Comparison of ENCODE assay signal across 1 cellular context in the genomic region with DNA sequence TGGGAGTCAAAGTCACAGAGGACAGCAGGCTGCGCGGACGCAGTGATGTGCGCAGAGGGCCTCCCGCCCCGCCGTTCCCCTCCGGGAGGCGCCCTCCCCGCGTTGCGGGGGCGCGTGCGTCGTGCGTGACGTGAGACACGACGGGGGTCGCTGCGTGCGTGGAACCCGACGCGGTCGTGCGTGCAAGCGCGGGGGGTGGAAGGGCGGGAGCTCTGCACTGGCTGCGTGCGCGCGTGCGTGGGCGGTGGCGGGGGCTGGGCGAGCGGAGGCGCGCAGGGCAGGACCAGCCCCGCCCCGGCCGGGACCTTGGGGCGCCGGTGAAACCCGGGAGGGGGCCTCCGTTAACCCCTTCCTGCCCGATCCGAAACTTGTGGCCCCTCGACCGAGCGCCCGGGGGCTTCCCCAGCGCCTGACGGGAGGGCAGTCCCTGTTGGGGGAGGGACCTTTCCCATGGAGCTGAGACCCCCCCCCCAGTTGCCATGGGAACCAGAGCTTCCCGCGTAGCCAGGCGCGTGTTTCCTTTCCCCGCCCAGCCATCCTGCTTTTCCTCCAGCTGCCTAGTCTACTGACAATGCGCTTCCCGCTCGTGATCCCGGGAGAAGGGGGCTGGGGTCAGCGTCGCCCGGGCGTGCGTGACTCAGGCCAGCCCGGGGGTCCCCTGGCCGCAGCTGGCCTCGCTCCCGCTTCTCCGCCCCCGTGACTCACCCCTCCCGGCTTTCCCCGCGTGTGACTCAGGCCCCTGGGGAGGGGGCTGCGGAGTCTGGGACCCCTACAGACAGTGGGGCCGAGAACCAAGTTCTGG.
TF ChIP-seq lines count a peak whose summit lies in the region.

No MANE protein-coding gene starts in this region.

TF ChIP-seq in HepG2, 621 proteins besides CTCF, POLR2A, EP300 and RAD21 (continued from another document and continues in another):
- peak; percentile 86 for TF ChIP-seq GMEB1 (CRISPR knock-in tag; IDR thresholded peaks at IDR 0.05; ENCODE audit: borderline replicate concordance)
- peak; percentile 65; the same call in 1 of the 2 replicates for TF ChIP-seq KDM5B (CRISPR knock-in tag; IDR thresholded peaks at IDR 0.05; ENCODE audit: borderline replicate concordance)
- 0 out of 2 replicates have a peak, but pooled peaks have one; percentile 26 for TF ChIP-seq DMAP1 (CRISPR knock-in tag; IDR thresholded peaks at IDR 0.05)
- TF ChIP-seq CREB1 (IDR thresholded peaks at IDR 0.05), result peak; percentile 56
- no peak for TF ChIP-seq CREB1 (CRISPR knock-in tag; IDR thresholded peaks at IDR 0.05)
- no peak for TF ChIP-seq ZSCAN22 (CRISPR knock-in tag; IDR thresholded peaks at IDR 0.05)
- peak; percentile 76 for TF ChIP-seq HNRNPLL (IDR thresholded peaks at IDR 0.05; ENCODE audit: low read depth, low read length, poor library complexity, severe bottlenecking)
- no peak for TF ChIP-seq ZNF24 (IDR thresholded peaks at IDR 0.05)
- TF ChIP-seq MYC (CRISPR knock-in tag; IDR thresholded peaks at IDR 0.05; ENCODE audit: borderline replicate concordance), result 0 out of 2 replicates have a peak, but pooled peaks have one; percentile 26
- TF ChIP-seq ZNF776 (CRISPR knock-in tag; IDR thresholded peaks at IDR 0.05), result peak; percentile 34; the same call in 1 of the 2 replicates
- TF ChIP-seq ZNF687 (CRISPR knock-in tag; IDR thresholded peaks at IDR 0.05), result peak; percentile 84
- 0 out of 2 replicates have a peak, but pooled peaks have one; percentile 47 for TF ChIP-seq AKAP8 (CRISPR knock-in tag; IDR thresholded peaks at IDR 0.05)
- TF ChIP-seq GATAD2A (CRISPR knock-in tag; IDR thresholded peaks at IDR 0.05), result peak; percentile 33; the same call in 1 of the 2 replicates
- peak; percentile 50 for TF ChIP-seq ZNF768 (CRISPR knock-in tag; IDR thresholded peaks at IDR 0.05)
- TF ChIP-seq ZFP62 (CRISPR knock-in tag; IDR thresholded peaks at IDR 0.05), result no peak
- TF ChIP-seq ATF1 (CRISPR knock-in tag; IDR thresholded peaks at IDR 0.05), result no peak
- 0 out of 2 replicates have a peak, but pooled peaks have one; percentile 34 for TF ChIP-seq ZMYM2 (CRISPR knock-in tag; IDR thresholded peaks at IDR 0.05)
- no peak for TF ChIP-seq SOX13 (IDR thresholded peaks at IDR 0.05)
- 0 out of 4 replicates have a peak, but pooled peaks of 1 of the 2 experiments have one; percentile 10 for TF ChIP-seq SOX13 (CRISPR knock-in tag; conservative IDR thresholded peaks at IDR 0.05 in 1 of 2, IDR thresholded peaks at IDR 0.05 in 1 of 2)
- TF ChIP-seq ZFP90 (CRISPR knock-in tag; IDR thresholded peaks at IDR 0.05; ENCODE audit: borderline replicate concordance), result no peak
- TF ChIP-seq RBFOX2 (IDR thresholded peaks at IDR 0.05; ENCODE audit: low read depth, low read length), result 0 out of 2 replicates have a peak, but pooled peaks have one; percentile 25
- peak; percentile 50; the same call in 1 of the 2 replicates for TF ChIP-seq SPEN (CRISPR knock-in tag; IDR thresholded peaks at IDR 0.05; ENCODE audit: low read depth)
- 0 out of 2 replicates have a peak, but pooled peaks have one; percentile 39 for TF ChIP-seq HDAC2 (CRISPR knock-in tag; IDR thresholded peaks at IDR 0.05)
- peak; percentile 80 for TF ChIP-seq HDAC1 (CRISPR knock-in tag; IDR thresholded peaks at IDR 0.05)
- no peak for TF ChIP-seq POGZ (CRISPR knock-in tag; IDR thresholded peaks at IDR 0.05)
- TF ChIP-seq MXD1 (CRISPR knock-in tag; IDR thresholded peaks at IDR 0.05), result peak; percentile 69; the same call in 1 of the 2 replicates
- no peak for TF ChIP-seq ZBTB26 (CRISPR knock-in tag; IDR thresholded peaks at IDR 0.05; ENCODE audit: borderline replicate concordance)
- TF ChIP-seq ZSCAN21 (CRISPR knock-in tag; IDR thresholded peaks at IDR 0.05; ENCODE audit: borderline replicate concordance), result peak; percentile 88; the same call in 1 of the 2 replicates
- no peak for TF ChIP-seq SP1 (IDR thresholded peaks at IDR 0.05)
- peak; percentile 46 for TF ChIP-seq SP1 (CRISPR knock-in tag; IDR thresholded peaks at IDR 0.05)
- TF ChIP-seq RFX1 (IDR thresholded peaks at IDR 0.05), result peak; percentile 68
- TF ChIP-seq ZFY (CRISPR knock-in tag; IDR thresholded peaks at IDR 0.05), result peak; percentile 33; the same call in 1 of the 2 replicates
- no peak for TF ChIP-seq ZNF160 (CRISPR knock-in tag; IDR thresholded peaks at IDR 0.05)
- no peak for TF ChIP-seq LCORL (IDR thresholded peaks at IDR 0.05)
- 0 out of 2 replicates have a peak, but pooled peaks have one; percentile 17 for TF ChIP-seq LCORL (CRISPR knock-in tag; IDR thresholded peaks at IDR 0.05)
- TF ChIP-seq KDM2A (CRISPR knock-in tag; IDR thresholded peaks at IDR 0.05; ENCODE audit: borderline replicate concordance, low read depth), result peak; percentile 43
- TF ChIP-seq MXI1 (IDR thresholded peaks at IDR 0.05; ENCODE audit: borderline replicate concordance, low read depth, low read length), result peak; percentile 52; the same call in 1 of the 3 replicates
- TF ChIP-seq TMF1 (CRISPR knock-in tag; IDR thresholded peaks at IDR 0.05; ENCODE audit: low read depth), result no peak
- TF ChIP-seq ARID4A (CRISPR knock-in tag; IDR thresholded peaks at IDR 0.05; ENCODE audit: borderline replicate concordance), result peak; percentile 58
- TF ChIP-seq TAF1 (CRISPR knock-in tag; IDR thresholded peaks at IDR 0.05), result peak; percentile 11; the same call in 1 of the 2 replicates
- TF ChIP-seq ZNF740 (CRISPR knock-in tag; IDR thresholded peaks at IDR 0.05), result 0 out of 2 replicates have a peak, but pooled peaks have one; percentile 48
- no peak for TF ChIP-seq CBFB (CRISPR knock-in tag; IDR thresholded peaks at IDR 0.05)
- peak; percentile 73; the same call in 1 of the 2 replicates for TF ChIP-seq HES4 (CRISPR knock-in tag; IDR thresholded peaks at IDR 0.05; ENCODE audit: borderline replicate concordance)
- no peak for TF ChIP-seq SRSF1 (optimal IDR thresholded peaks at IDR 0.05; ENCODE audit: low read depth, low read length)
- TF ChIP-seq, protein P1, sequence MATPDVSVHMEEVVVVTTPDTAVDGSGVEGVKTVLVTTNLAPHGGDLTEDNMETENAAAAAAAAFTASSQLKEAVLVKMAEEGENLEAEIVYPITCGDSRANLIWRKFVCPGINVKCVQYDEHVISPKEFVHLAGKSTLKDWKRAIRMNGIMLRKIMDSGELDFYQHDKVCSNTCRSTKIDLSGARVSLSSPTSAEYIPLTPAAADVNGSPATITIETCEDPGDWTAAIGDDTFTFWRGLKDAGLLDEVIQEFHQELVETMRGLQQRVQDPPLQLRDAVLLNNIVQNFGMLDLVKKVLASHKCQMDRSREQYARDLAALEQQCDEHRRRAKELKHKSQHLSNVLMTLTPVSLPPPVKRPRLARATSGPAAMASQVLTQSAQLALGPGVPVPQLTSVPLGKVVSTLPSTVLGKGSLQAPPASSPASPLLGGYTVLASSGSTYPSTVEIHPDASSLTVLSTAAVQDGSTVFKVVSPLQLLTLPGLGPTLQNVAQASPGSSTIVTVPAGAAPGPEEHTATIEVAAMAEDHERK (CRISPR knock-in tag; IDR thresholded peaks at IDR 0.05; ENCODE audit: low read depth), result peak; percentile 73
- TF ChIP-seq ATF6 (CRISPR knock-in tag; conservative IDR thresholded peaks at IDR 0.05), result no peak
- peak; percentile 57; the same call in 1 of the 2 replicates for TF ChIP-seq ETV6 (CRISPR knock-in tag; conservative IDR thresholded peaks at IDR 0.05)
- TF ChIP-seq ZBTB38 (CRISPR knock-in tag; IDR thresholded peaks at IDR 0.05), result 0 out of 2 replicates have a peak, but pooled peaks have one; percentile 53
- TF ChIP-seq ZNF746 (CRISPR knock-in tag; IDR thresholded peaks at IDR 0.05), result no peak
- no peak for TF ChIP-seq FOXK2 (IDR thresholded peaks at IDR 0.05)
